In genomic region chr3:10198761-10199688, GRCh38 we compare ENCODE assay signal across 1 cellular context.
TF ChIP-seq lines count a peak whose summit lies in the region.

No MANE protein-coding gene starts in this region.

TF ChIP-seq in A549, 52 proteins besides CTCF, POLR2A, EP300 and RAD21 (continued from another document):
- TF ChIP-seq REST (IDR thresholded peaks at IDR 0.05) (no peak), SMC3 (IDR thresholded peaks at IDR 0.05) (no peak), ZSCAN20 (CRISPR knock-in tag; IDR thresholded peaks at IDR 0.05) (no peak), HDAC2 (IDR thresholded peaks at IDR 0.05) (no peak), CEBPB (IDR thresholded peaks at IDR 0.05) (no peak), HES2 (IDR thresholded peaks at IDR 0.05) (no peak), JUN (IDR thresholded peaks at IDR 0.05) (peak in 1 of 2 experiments; percentile 18; a peak in 1 of 5 replicates), CBX2 (IDR thresholded peaks at IDR 0.05; ENCODE audit: borderline replicate concordance, low read depth) (no peak), PBX3 (IDR thresholded peaks at IDR 0.05) (no peak), ZFP36 (IDR thresholded peaks at IDR 0.05; ENCODE audit: borderline replicate concordance, partially characterized antibody) (no peak), TFCP2L1 (CRISPR knock-in tag; IDR thresholded peaks at IDR 0.05) (no peak), EHMT2 (IDR thresholded peaks at IDR 0.05; ENCODE audit: low read depth) (no peak), SREBF2 (IDR thresholded peaks at IDR 0.05) (no peak), BHLHE40 (IDR thresholded peaks at IDR 0.05; ENCODE audit: low read depth, low read length) (no peak), CHD4 (IDR thresholded peaks at IDR 0.05; ENCODE audit: borderline replicate concordance) (no peak), KDM1A (IDR thresholded peaks at IDR 0.05; ENCODE audit: low read depth) (no peak), GATA3 (IDR thresholded peaks at IDR 0.05; ENCODE audit: borderline replicate concordance) (no peak), FOXS1 (CRISPR knock-in tag; IDR thresholded peaks at IDR 0.05) (peak; percentile 64; the same call in 1 of the 2 replicates), TP53 (CRISPR knock-in tag; IDR thresholded peaks at IDR 0.05) (no peak), MAFK (IDR thresholded peaks at IDR 0.05; ENCODE audit: partially characterized antibody) (no peak), RFX5 (IDR thresholded peaks at IDR 0.05) (no peak), MAX (IDR thresholded peaks at IDR 0.05) (peak; percentile 39; the same call in 1 of the 2 replicates), USF2 (IDR thresholded peaks at IDR 0.05) (no peak), NFE2L2 (conservative IDR thresholded peaks at IDR 0.05; ENCODE audit: low read length) (no peak), CBX8 (IDR thresholded peaks at IDR 0.05) (no peak), NPAS2 (CRISPR knock-in tag; IDR thresholded peaks at IDR 0.05; ENCODE audit: borderline replicate concordance) (no peak), HEYL (CRISPR knock-in tag; IDR thresholded peaks at IDR 0.05) (no peak), MYC (IDR thresholded peaks at IDR 0.05; ENCODE audit: borderline replicate concordance, low read length) (no peak), ATOH8 (CRISPR knock-in tag; IDR thresholded peaks at IDR 0.05; ENCODE audit: low read depth) (peak; percentile 87; the same call in 1 of the 2 replicates), JUNB (IDR thresholded peaks at IDR 0.05) (no peak), KDM5A (IDR thresholded peaks at IDR 0.05) (no peak), ELK1 (IDR thresholded peaks at IDR 0.05; ENCODE audit: low read depth, low read length) (no peak), EHF (CRISPR knock-in tag; IDR thresholded peaks at IDR 0.05) (0 out of 2 replicates have a peak, but pooled peaks have one; percentile 21), NR3C1 (IDR thresholded peaks at IDR 0.05) (no peak), RCOR1 (IDR thresholded peaks at IDR 0.05; ENCODE audit: low read depth, low read length) (no peak), RARB (CRISPR knock-in tag; IDR thresholded peaks at IDR 0.05) (no peak), ZNF302 (CRISPR knock-in tag; IDR thresholded peaks at IDR 0.05) (no peak), CHD2 (IDR thresholded peaks at IDR 0.05; ENCODE audit: low read length, partially characterized antibody) (no peak), HOXB5 (CRISPR knock-in tag; IDR thresholded peaks at IDR 0.05) (peak; percentile 73), ZC3H11A (IDR thresholded peaks at IDR 0.05) (no peak)
